Comparison of ENCODE assay signal across 8 cellular contexts in the genomic region with DNA sequence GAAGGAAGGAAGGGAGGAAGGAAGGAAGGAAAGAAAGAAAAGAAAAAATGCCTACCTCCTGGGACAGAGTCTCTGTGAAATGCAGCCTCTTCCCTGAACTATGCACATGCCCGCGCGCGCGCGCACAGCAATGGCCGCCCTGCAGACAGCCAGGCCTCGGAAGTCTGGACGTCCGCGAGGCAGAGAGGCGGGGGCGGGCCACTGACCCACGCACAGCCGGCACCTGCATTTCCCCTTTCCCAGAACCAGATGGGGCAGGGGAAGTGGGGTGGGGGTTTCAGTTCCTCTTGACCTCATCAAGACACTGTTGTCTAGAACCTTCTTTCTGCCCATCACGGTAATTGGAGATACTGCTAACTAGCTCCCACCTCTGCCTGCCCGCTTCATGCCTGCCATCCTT.
DNase-seq lines count a peak whose midpoint lies in the region; ATAC-seq, FAIRE-seq and TF ChIP-seq lines count a peak whose summit lies in the region.
"Not testable (repeated sequence)": the region's sequence is repeated elsewhere in the genome, so short reads cannot be mapped to it uniquely, and the experiment has no call there.

No MANE protein-coding gene starts in this region.

- not testable (repeated sequence) for H3K27ac Mint-ChIP-seq in CD4-positive, CD25-positive, alpha-beta regulatory T cell; T-helper 17 cell
- peak overlapping the region; percentile 41 to 96 (median 72) for H3K27ac Mint-ChIP-seq in naive B cell

- TF ChIP-seq CTCF in gastroesophageal sphincter (IDR thresholded peaks at IDR 0.05); kidney (IDR thresholded peaks at IDR 0.05; ENCODE audit: borderline replicate concordance, extremely low read depth, insufficient read depth); testis (IDR thresholded peaks at IDR 0.05): not testable (repeated sequence)

- H3K4me1 Mint-ChIP-seq in CD4-positive, CD25-positive, alpha-beta regulatory T cell; T-helper 17 cell; naive B cell: not testable (repeated sequence)

- H3K36me3 Mint-ChIP-seq in CD4-positive, CD25-positive, alpha-beta regulatory T cell; T-helper 17 cell (ENCODE audit: low read depth); naive B cell: not testable (repeated sequence)

- not testable (repeated sequence) for H3K9ac ChIP-seq in kidney (ENCODE audit: low read length in 2 of 2)

- peak; percentile 20 to 38 for ATAC-seq in CD4-positive, CD25-positive, alpha-beta regulatory T cell (ENCODE audit: low read depth in 2 of 2)
- ATAC-seq in GM21723 (IDR thresholded peaks at IDR 0.05; ENCODE audit: unreplicated experiment) (peak; percentile 55), HG03342 (IDR thresholded peaks at IDR 0.05; ENCODE audit: unreplicated experiment) (peak; percentile 47), T-helper 17 cell (peak; percentile 27), gastroesophageal sphincter (peak; percentile 39), naive B cell (ENCODE audit: low read depth in 2 of 2) (peak; percentile 84 to 85)

- not testable (repeated sequence) for H3K4me3 Mint-ChIP-seq in CD4-positive, CD25-positive, alpha-beta regulatory T cell; T-helper 17 cell
- H3K4me3 Mint-ChIP-seq in naive B cell: peak overlapping the region in 2 of 8 donors; percentile 31 to 53

- intact Hi-C loops in kidney (cut with DNase I); testis (cut with DNase I; ENCODE audit: low total_unique reads): not testable (repeated sequence)

- no CpG with 5 or more reads among the region's 17 CpGs for WGBS in gastroesophageal sphincter (ENCODE audit: low coverage in 1 of 2), 2 donors
- WGBS in testis, 2 donors: 90% methylated on average over 2 of the region's 17 CpGs; no CpG with 5 or more reads in 1 of the 2 donors

- TF ChIP-seq EP300 in gastroesophageal sphincter (IDR thresholded peaks at IDR 0.05): not testable (repeated sequence)

- not testable (repeated sequence) for H3K27me3 ChIP-seq in CD4-positive, CD25-positive, alpha-beta regulatory T cell (ENCODE audit: control insufficient read depth, insufficient read depth, low read length); gastroesophageal sphincter; testis

- not testable (repeated sequence) for FAIRE-seq in kidney (lab: Jason Lieb, UNC)

- H3K36me3 ChIP-seq in CD4-positive, CD25-positive, alpha-beta regulatory T cell (ENCODE audit: control insufficient read depth, insufficient read depth, low read length); gastroesophageal sphincter; kidney (ENCODE audit: control insufficient read depth in 1 of 2, insufficient read depth in 2 of 2, low read length in 2 of 2); testis (ENCODE audit: low read depth, missing control alignments): not testable (repeated sequence)

- H3K27ac ChIP-seq in CD4-positive, CD25-positive, alpha-beta regulatory T cell (ENCODE audit: insufficient read depth, low read length, poor library complexity, severe bottlenecking); gastroesophageal sphincter; kidney (ENCODE audit: low read depth in 2 of 2, low read length in 2 of 2); testis: not testable (repeated sequence)

- H3K4me1 ChIP-seq in CD4-positive, CD25-positive, alpha-beta regulatory T cell (ENCODE audit: control insufficient read depth, insufficient read depth, low read length, poor library complexity, severe bottlenecking); gastroesophageal sphincter; kidney (ENCODE audit: control insufficient read depth in 1 of 2, insufficient read depth in 1 of 2, low read depth in 1 of 2, low read length in 2 of 2); testis: not testable (repeated sequence)

- not testable (repeated sequence) for H3K27me3 Mint-ChIP-seq in CD4-positive, CD25-positive, alpha-beta regulatory T cell; T-helper 17 cell; naive B cell

- not testable (repeated sequence) for TF ChIP-seq POLR2A in gastroesophageal sphincter (IDR thresholded peaks at IDR 0.05); testis (IDR thresholded peaks at IDR 0.05)

- not testable (repeated sequence) for H3K9me3 Mint-ChIP-seq in CD4-positive, CD25-positive, alpha-beta regulatory T cell; naive B cell

- not testable (repeated sequence) for H3K9me3 ChIP-seq in CD4-positive, CD25-positive, alpha-beta regulatory T cell (ENCODE audit: control insufficient read depth in 2 of 2, low read length in 2 of 2); T-helper 17 cell (ENCODE audit: control insufficient read depth, low read length, poor library complexity, severe bottlenecking); gastroesophageal sphincter; kidney (ENCODE audit: control insufficient read depth in 1 of 2, low read length in 2 of 2); testis

- DNase-seq in CD4-positive, CD25-positive, alpha-beta regulatory T cell; T-helper 17 cell: not testable (repeated sequence)
- DNase-seq in kidney (peak; percentile 36), naive B cell (peak; percentile 83), testis (peak; percentile 29)

- not testable (repeated sequence) for H3K4me3 ChIP-seq in CD4-positive, CD25-positive, alpha-beta regulatory T cell (ENCODE audit: low read depth, low read length); gastroesophageal sphincter; kidney (ENCODE audit: low read length in 2 of 2); testis

Comparison
In these comparisons a context has a peak if more than half of its experiments do, and no peak if none do; other contexts are left out.
1. ATAC-seq: peak in every context shown above with its lines; median percentile 84 in naive B cell; 55 in GM21723; 47 in HG03342; 39 in gastroesophageal sphincter; 29 in CD4-positive, CD25-positive, alpha-beta regulatory T cell; 27 in T-helper 17 cell.